32 cellular contexts compared by ENCODE assay signal in genomic region chr4:37555324-37555723, GRCh38.
DNase-seq lines count a peak whose midpoint lies in the region; ATAC-seq, FAIRE-seq and TF ChIP-seq lines count a peak whose summit lies in the region.
"Had no signal": no experiment of that assay in that cellular context is flagged by ENCODE, and none has a peak within 500 bp of the region (broad histone marks: within the 10 kb centered on the region; RNA-seq: fewer than 3 reads in every experiment).

No MANE protein-coding gene starts in this region.

- H3K4me2 ChIP-seq in K562 (ENCODE audit: insufficient read depth, low read length), result no peak overlapping the region

- H2AFZ ChIP-seq in K562 (ENCODE audit: low read depth, low read length), result 0 out of 2 replicates have a peak overlapping the region, but pooled peaks have one; percentile 9

- POLR2A ChIA-PET in K562 (lab: Yijun Ruan, JAX), result no interaction called here

- no peak for TF ChIP-seq RAD21 in K562 (CRISPR knock-in tag; conservative IDR thresholded peaks at IDR 0.05 in 1 of 2, IDR thresholded peaks at IDR 0.05 in 1 of 2)

- H3K36me3 Mint-ChIP-seq in Calu3 (ENCODE audit: insufficient read depth, unreplicated experiment) (peaks cover 5% of the 10 kb centered on the region), glutamatergic neuron (ENCODE audit: unreplicated experiment) (no peaks in the 10 kb centered on the region)

- no peaks in the 10 kb centered on the region for H4K20me1 ChIP-seq in K562 (replicated peaks; ENCODE audit: control insufficient read depth, insufficient read depth, low read length)

- H3K9ac ChIP-seq in K562 (ENCODE audit: insufficient read depth in 1 of 2, low read depth in 2 of 2, low read length in 2 of 2), result no peak overlapping the region

- peak; percentile 56 for FAIRE-seq in K562 (lab: Jason Lieb, UNC)
- FAIRE-seq: G401.6, HTR-8/SVneo had no signal

- no TSS peak for BruUV-seq in Calu3 (replicated peaks; lab: Mats Ljungman, UMichigan)
- BruUV-seq in K562 (replicated peaks; lab: Mats Ljungman, UMichigan), result no TSS peak

- H3K9me1 ChIP-seq in K562 (ENCODE audit: control insufficient read depth, insufficient read depth, low read length), result no peaks in the 10 kb centered on the region

- H3K27me3 Mint-ChIP-seq in Calu3 (ENCODE audit: unreplicated experiment) (no peaks in the 10 kb centered on the region), glutamatergic neuron (ENCODE audit: unreplicated experiment) (peaks cover 2% of the 10 kb centered on the region)

- WGBS in K562 (ENCODE audit: insufficient coverage, low coverage, missing lambda C conversion rate), result 0% methylated on average over 5 of the region's 5 CpGs

- no peak for ATAC-seq in K562
- no peak for ATAC-seq in HG03280 (IDR thresholded peaks at IDR 0.05; ENCODE audit: unreplicated experiment)
- ATAC-seq: CD8-positive, alpha-beta T cell; Panc1 had no signal

- H3K4me1 ChIP-seq in K562 (replicated peaks in 1 of 2; ENCODE audit: control insufficient read depth in 2 of 2, insufficient read depth in 2 of 2, low read length in 2 of 2), result no peaks in the 10 kb centered on the region

- DNase-seq in Calu3, result no peak
- peak; percentile 44 for DNase-seq in H4 (ENCODE audit: low spot score)
- DNase-seq in NCI-H526 treated with DMSO at 0.1 percent for 48 hours (lab: John Stamatoyannopoulos, UW), result peak; percentile 57
- DNase-seq in K562 (ENCODE audit: extremely low read depth in 1 of 4, low spot score in 3 of 4), result peak in 1 of 4 experiments; percentile 9
- no peak for DNase-seq in glutamatergic neuron
- no peak for DNase-seq in NCI-H69 (lab: John Stamatoyannopoulos, UW)
- DNase-seq: Caco-2; CD8-positive, alpha-beta T cell; DMS 273 treated with DMSO at 0.1 percent for 48 hours; DMS79; GOT3; HCEC 1CT; KG1; MM.1S; NCI-H1048; NCI-H1417 treated with DMSO at 0.1 percent for 48 hours; NCI-H1694 treated with DMSO at 0.1 percent for 48 hours; NCI-H2081; NCI-H2171; NCI-H226; NCI-H510A; NCI-H774; NK-92 treated with Interleukin-12 subunit alpha and Interleukin-12 subunit beta, amount 100 ng/mL, for 24 hours; SHP77 treated with DMSO at 0.1 percent for 48 hours had no signal

- H3K4me1 Mint-ChIP-seq in Calu3 (ENCODE audit: low read depth, unreplicated experiment), result peaks cover 9% of the 10 kb centered on the region
- no peaks in the 10 kb centered on the region for H3K4me1 Mint-ChIP-seq in glutamatergic neuron (ENCODE audit: low read depth, unreplicated experiment)
- H3K4me1 Mint-ChIP-seq: B cell had no signal

- H3K27me3 ChIP-seq in K562 (ENCODE audit: control insufficient read depth in 2 of 2, insufficient read depth in 2 of 2, low read length in 2 of 2), result no peaks in the 10 kb centered on the region

- H3K79me2 ChIP-seq in K562 (ENCODE audit: control insufficient read depth, insufficient read depth, low read length), result no peaks in the 10 kb centered on the region

- intact Hi-C loops in Calu3 (cut with micrococcal nuclease; ENCODE audit: unreplicated experiment), result no loop called here
- intact Hi-C loops in K562 (cut with micrococcal nuclease), result no loop called here

- no peak overlapping the region for H3K27ac ChIP-seq in K562 (ENCODE audit: extremely low read depth, low read depth, low read length)
- H3K27ac ChIP-seq: 22Rv1, C4-2B, SK-N-MC had no signal

- H3K27ac Mint-ChIP-seq in Calu3 (ENCODE audit: unreplicated experiment) (peak overlapping the region; percentile 3), glutamatergic neuron (ENCODE audit: unreplicated experiment) (no peak overlapping the region)
- H3K27ac Mint-ChIP-seq: B cell; CD8-positive, alpha-beta T cell had no signal

- TF ChIP-seq CTCF in Calu3 (IDR thresholded peaks at IDR 0.05; ENCODE audit: unreplicated experiment), result no peak
- no peak for TF ChIP-seq CTCF in K562 (IDR thresholded peaks at IDR 0.05 in 2 of 3, conservative IDR thresholded peaks at IDR 0.05 in 1 of 3; ENCODE audit: insufficient read depth in 2 of 3, low read depth in 1 of 3, low read length in 3 of 3)
- no peak for TF ChIP-seq CTCF in glutamatergic neuron (IDR thresholded peaks at IDR 0.05; ENCODE audit: partially characterized antibody, unreplicated experiment)

- no peak for TF ChIP-seq POLR2A in K562 (conservative IDR thresholded peaks at IDR 0.05)

- CTCF ChIA-PET in Calu3 (lab: Charles Lee), result no interaction called here
- CTCF ChIA-PET in K562 (lab: Yijun Ruan, JAX; ENCODE audit: low intra/inter-chr PET ratio), result no interaction called here

- H3K9me3 ChIP-seq in K562 (replicated peaks; ENCODE audit: control insufficient read depth, insufficient read depth, low read depth, low read length), result no peaks in the 10 kb centered on the region
- H3K9me3 ChIP-seq: Caco-2 had no signal

- TF ChIP-seq EP300 in K562 (IDR thresholded peaks at IDR 0.05; ENCODE audit: low read length), result no peak

- H3K9me3 Mint-ChIP-seq in Calu3 (ENCODE audit: low read depth, unreplicated experiment) (peaks cover 5% of the 10 kb centered on the region), glutamatergic neuron (ENCODE audit: unreplicated experiment) (no peaks in the 10 kb centered on the region)

- H3K4me3 Mint-ChIP-seq in Calu3 (ENCODE audit: low read depth, unreplicated experiment) (no peak overlapping the region), glutamatergic neuron (ENCODE audit: unreplicated experiment) (no peak overlapping the region)
- H3K4me3 Mint-ChIP-seq: B cell; CD8-positive, alpha-beta T cell had no signal

- in situ Hi-C loops in K562 (cut with MboI), result no loop called here

- H3K36me3 ChIP-seq in K562 (ENCODE audit: control insufficient read depth, insufficient read depth, low read length), result no peaks in the 10 kb centered on the region

- H3K4me3 ChIP-seq in K562, result no peak overlapping the region
- H3K4me3 ChIP-seq: SK-N-MC had no signal

TF ChIP-seq in K562, 482 proteins besides CTCF, POLR2A, EP300 and RAD21:
- TF ChIP-seq MAFF (IDR thresholded peaks at IDR 0.05; ENCODE audit: low read length) (peak; percentile 33; the same call in 1 of the 2 replicates), NFE2 (IDR thresholded peaks at IDR 0.05; ENCODE audit: low read depth) (peak; percentile 47; the same call in 1 of the 2 replicates), ESRRA (IDR thresholded peaks at IDR 0.05; ENCODE audit: borderline replicate concordance, low read depth) (no peak), MAFG (tag; conservative IDR thresholded peaks at IDR 0.05) (peak; percentile 79), HINFP (tag; conservative IDR thresholded peaks at IDR 0.05; ENCODE audit: low read depth) (no peak), MXI1 (IDR thresholded peaks at IDR 0.05; ENCODE audit: low read depth, low read length) (no peak), C11orf30 (IDR thresholded peaks at IDR 0.05; ENCODE audit: low read depth) (peak; percentile 47; the same call in 1 of the 2 replicates), NFE2L1 (tag; IDR thresholded peaks at IDR 0.05; ENCODE audit: borderline replicate concordance, low read depth) (0 out of 2 replicates have a peak, but pooled peaks have one; percentile 12)

Comparison
In these comparisons a context has a peak if more than half of its experiments do, and no peak if none do; other contexts are left out.
1. DNase-seq: peak in H4 (single experiment) and NCI-H526 treated with DMSO at 0.1 percent for 48 hours (single experiment); none in Calu3 (single experiment), glutamatergic neuron (single experiment) and NCI-H69 (single experiment).